In genomic region chr19:49911381-49912145, GRCh38 we compare ENCODE assay signal across 10 cellular contexts. TPM values are rescaled to one million over a fixed set of nuclear protein-coding genes. Genes with fewer than 3 reads are reported as not detected.
DNase-seq lines count a peak whose midpoint lies in the region; ATAC-seq and TF ChIP-seq lines count a peak whose summit lies in the region.
"Had no signal": no experiment of that assay in that cellular context is flagged by ENCODE, and none has a peak within 500 bp of the region (broad histone marks: within the 10 kb centered on the region; RNA-seq: fewer than 3 reads in every experiment).

No MANE protein-coding gene starts in this region.

- peak overlapping the region; percentile 84 for H3K4me3 Mint-ChIP-seq in activated T-helper 17 cell treated with anti-CD3 and anti-CD28 coated beads, Interleukin-2, amount 50 U/mL, for 72 hours

- H3K36me3 Mint-ChIP-seq in activated T-helper 17 cell treated with anti-CD3 and anti-CD28 coated beads, Interleukin-2, amount 50 U/mL, for 72 hours (ENCODE audit: low read depth), result peaks cover 97% of the 10 kb centered on the region

- H3K27ac Mint-ChIP-seq in activated T-helper 17 cell treated with anti-CD3 and anti-CD28 coated beads, Interleukin-2, amount 50 U/mL, for 72 hours, result peak overlapping the region; percentile 92

- H3K9me2 ChIP-seq in DOHH2 (replicated peaks; ENCODE audit: control insufficient read depth, low read length), result no peaks in the 10 kb centered on the region

- peaks cover 35% of the 10 kb centered on the region for H3K4me1 Mint-ChIP-seq in activated T-helper 17 cell treated with anti-CD3 and anti-CD28 coated beads, Interleukin-2, amount 50 U/mL, for 72 hours

- H3F3A ChIP-seq in DOHH2 (ENCODE audit: control insufficient read depth, insufficient read depth), result peaks cover 5% of the 10 kb centered on the region

- H4K20me1 ChIP-seq in DOHH2 (ENCODE audit: control insufficient read depth, insufficient read depth, low read depth, low read length), result peaks cover 31% of the 10 kb centered on the region; the same call in 1 of the 2 replicates

- H3K27me3 ChIP-seq in DOHH2 (ENCODE audit: control insufficient read depth, low read length), result no peaks in the 10 kb centered on the region

- H3K36me3 ChIP-seq in DOHH2 (ENCODE audit: control insufficient read depth, low read length), result peaks cover 93% of the 10 kb centered on the region

- H3K4me3 ChIP-seq in DOHH2 (ENCODE audit: low read length), result no peak overlapping the region

- no peak for TF ChIP-seq CTCF in DOHH2 (IDR thresholded peaks at IDR 0.05; ENCODE audit: low read depth, low read length, poor library complexity, severe bottlenecking)

- H3K79me2 ChIP-seq in DOHH2 (ENCODE audit: control insufficient read depth, low read length), result peaks cover 82% of the 10 kb centered on the region

- ATAC-seq in HG02759 (IDR thresholded peaks at IDR 0.05; ENCODE audit: unreplicated experiment), result peak; percentile 26
- peak; percentile 84 for ATAC-seq in activated T-helper 17 cell treated with anti-CD3 and anti-CD28 coated beads, Interleukin-2, amount 50 U/mL, for 72 hours (replicated peaks)
- no peak for ATAC-seq in GM19455 (IDR thresholded peaks at IDR 0.05; ENCODE audit: unreplicated experiment)

- peak overlapping the region; percentile 23; the same call in 1 of the 2 replicates for H3K27ac ChIP-seq in DOHH2 (ENCODE audit: low read depth, low read length)

- H3K4me1 ChIP-seq in DOHH2 (ENCODE audit: control insufficient read depth, low read length), result peaks cover 71% of the 10 kb centered on the region

- H3K9me3 Mint-ChIP-seq in activated T-helper 17 cell treated with anti-CD3 and anti-CD28 coated beads, Interleukin-2, amount 50 U/mL, for 72 hours, result no peaks in the 10 kb centered on the region

- peak overlapping the region; percentile 21; the same call in 1 of the 2 replicates for H3K4me2 ChIP-seq in DOHH2 (ENCODE audit: low read length)

- no peaks in the 10 kb centered on the region for H3K27me3 Mint-ChIP-seq in activated T-helper 17 cell treated with anti-CD3 and anti-CD28 coated beads, Interleukin-2, amount 50 U/mL, for 72 hours

- DNase-seq in midbrain (lab: John Stamatoyannopoulos, UW), result peak; percentile 16
- DNase-seq in middle frontal gyrus (ENCODE audit: extremely low spot score, low spot score), result no peak
- no peak for DNase-seq in glomerular visceral epithelial cell (ENCODE audit: extremely low spot score)
- DNase-seq in cortex of kidney (lab: John Stamatoyannopoulos, UW), result no peak
- DNase-seq: NCI-H187 had no signal

- H3K9me3 ChIP-seq in DOHH2 (ENCODE audit: control insufficient read depth, insufficient read depth, low read length), result no peaks in the 10 kb centered on the region

RNA-seq across cellular contexts. Expression of gene IL4I1, which starts 14.9 kb away (rescaled TPM):
- 100 to 1,000 TPM in 1 of 2 donors, 10 to 100 TPM in 1; 42.0 to 177 TPM for total RNA-seq in activated T-helper 17 cell treated with anti-CD3 and anti-CD28 coated beads, Interleukin-2, amount 50 U/mL, for 72 hours
- total RNA-seq: temporal lobe had no signal

RNA-seq across cellular contexts. Expression of gene ATF5, which starts 17.4 kb away (rescaled TPM):
- 10 to 100 TPM; 26.0 to 28.6 TPM for total RNA-seq in activated T-helper 17 cell treated with anti-CD3 and anti-CD28 coated beads, Interleukin-2, amount 50 U/mL, for 72 hours

RNA-seq across cellular contexts. Expression of gene NUP62, which starts 17.7 kb away (rescaled TPM):
- 100 to 1,000 TPM; 158 to 172 TPM for total RNA-seq in activated T-helper 17 cell treated with anti-CD3 and anti-CD28 coated beads, Interleukin-2, amount 50 U/mL, for 72 hours

RNA-seq across cellular contexts. Expression of gene TBC1D17, which starts 34.1 kb away (rescaled TPM):
- 10 to 100 TPM; 21.4 to 57.4 TPM for total RNA-seq in activated T-helper 17 cell treated with anti-CD3 and anti-CD28 coated beads, Interleukin-2, amount 50 U/mL, for 72 hours

RNA-seq across cellular contexts. Expression of gene AKT1S1, which starts 34.4 kb away (rescaled TPM):
- total RNA-seq in activated T-helper 17 cell treated with anti-CD3 and anti-CD28 coated beads, Interleukin-2, amount 50 U/mL, for 72 hours, result 10 to 100 TPM; 33.8 to 72.8 TPM
